In genomic region chr17:8649157-8650118, GRCh38 we compare ENCODE assay signal across 12 cellular contexts. TPM values are rescaled to one million over a fixed set of nuclear protein-coding genes. Genes with fewer than 3 reads are reported as not detected.
DNase-seq lines count a peak whose midpoint lies in the region; TF ChIP-seq lines count a peak whose summit lies in the region.
"Had no signal": no experiment of that assay in that cellular context is flagged by ENCODE, and none has a peak within 500 bp of the region (broad histone marks: within the 10 kb centered on the region; RNA-seq: fewer than 3 reads in every experiment).

No MANE protein-coding gene starts in this region.

- no peak overlapping the region for H3K27ac Mint-ChIP-seq in mesothelial cell of epicardium
- H3K27ac Mint-ChIP-seq: T-helper 1 cell treated with Interleukin-12 subunit alpha and Interleukin-12 subunit beta and Interleukin-4 antibody, amounts not matched to agents 30 μg/mL and 1 μg/mL, for 36 hours had no signal

- H3K27ac ChIP-seq in sigmoid colon (peak overlapping the region in 1 of 4 donors; percentile 47), SJCRH30 (no peak overlapping the region)

- H3K27me3 ChIP-seq in BJ (ENCODE audit: control insufficient read depth, insufficient read depth, low read length) (no peaks in the 10 kb centered on the region), MG63 (no peaks in the 10 kb centered on the region; the same call in 1 of the 2 replicates), sigmoid colon (no peaks in the 10 kb centered on the region), SJCRH30 (no peaks in the 10 kb centered on the region)

- POLR2A ChIA-PET in BJ (lab: Charles Lee): no interaction called here

- TF ChIP-seq CTCF in BJ (IDR thresholded peaks at IDR 0.05; ENCODE audit: insufficient read depth, low read depth, low read length) (no peak), fibroblast of mammary gland (conservative IDR thresholded peaks at IDR 0.05; ENCODE audit: control insufficient read depth, insufficient read depth, low read depth, low read length) (no peak), sigmoid colon (IDR thresholded peaks at IDR 0.05) (no peak), mesothelial cell of epicardium (IDR thresholded peaks at IDR 0.05; ENCODE audit: unreplicated experiment) (no peak)

- DNase-seq in BJ (ENCODE audit: low read depth) (peak; percentile 98), MG63 (peak; percentile 82), fibroblast of mammary gland (ENCODE audit: low read depth) (peak; percentile 98), sigmoid colon (peak; percentile 75), SJCRH30 (no peak), KG1 (lab: John Stamatoyannopoulos, UW) (no peak), mesothelial cell of epicardium (ENCODE audit: low spot score in 2 of 2, unreplicated experiment in 2 of 2) (no peak), occipital lobe (lab: John Stamatoyannopoulos, UW) (no peak)
- DNase-seq: activated CD4-positive, alpha-beta T cell treated with anti-CD3 and anti-CD28 coated beads, Interleukin-2, amount 50 U/mL, for 4 hours; activated gamma-delta T cell; NCI-H446 had no signal

- H3K27me3 Mint-ChIP-seq in mesothelial cell of epicardium (ENCODE audit: low read depth): no peaks in the 10 kb centered on the region

- H3K4me3 ChIP-seq in BJ (ENCODE audit: low read depth, low read length) (no peak overlapping the region), MG63 (no peak overlapping the region), fibroblast of mammary gland (ENCODE audit: control insufficient read depth, low read depth, low read length) (no peak overlapping the region), sigmoid colon (no peak overlapping the region), SJCRH30 (no peak overlapping the region)

- peak in 1 of 4 donors; percentile 42 for TF ChIP-seq EP300 in sigmoid colon (IDR thresholded peaks at IDR 0.05)

- peaks cover 4% of the 10 kb centered on the region for H3K4me1 Mint-ChIP-seq in mesothelial cell of epicardium

- H3K36me3 ChIP-seq in BJ (ENCODE audit: control insufficient read depth, insufficient read depth, low read length) (no peaks in the 10 kb centered on the region), MG63 (no peaks in the 10 kb centered on the region), sigmoid colon (no peaks in the 10 kb centered on the region), SJCRH30 (no peaks in the 10 kb centered on the region)

- CTCF ChIA-PET in BJ (lab: Yijun Ruan, JAX): interaction anchor here (0.5 to 2.9 kb wide), 4 partner anchors 8 to 151 kb away, joined by 3 to 8 read pairs (median 4); no protein-coding TSS in a partner anchor

- peaks cover 7% of the 10 kb centered on the region for H3K9me3 Mint-ChIP-seq in mesothelial cell of epicardium
- H3K9me3 Mint-ChIP-seq: T-helper 1 cell treated with Interleukin-12 subunit alpha and Interleukin-12 subunit beta and Interleukin-4 antibody, amounts not matched to agents 30 μg/mL and 1 μg/mL, for 36 hours had no signal

- 85 to 86% methylated on average over 17 of the region's 17 CpGs for WGBS in sigmoid colon, 2 donors

- no peaks in the 10 kb centered on the region for H3K9me3 ChIP-seq in MG63
- no peaks in the 10 kb centered on the region for H3K9me3 ChIP-seq in sigmoid colon
- no peaks in the 10 kb centered on the region for H3K9me3 ChIP-seq in SJCRH30 (replicated peaks)

- intact Hi-C loops in sigmoid colon (cut with DNase I): no loop called here

- H3K36me3 Mint-ChIP-seq in mesothelial cell of epicardium: no peaks in the 10 kb centered on the region

- H3K4me1 ChIP-seq in sigmoid colon (no peaks in the 10 kb centered on the region), SJCRH30 (no peaks in the 10 kb centered on the region)

- H3K4me3 Mint-ChIP-seq in mesothelial cell of epicardium: no peak overlapping the region
- H3K4me3 Mint-ChIP-seq: T-helper 1 cell treated with Interleukin-12 subunit alpha and Interleukin-12 subunit beta and Interleukin-4 antibody, amounts not matched to agents 30 μg/mL and 1 μg/mL, for 36 hours had no signal

- TF ChIP-seq POLR2A in sigmoid colon (IDR thresholded peaks at IDR 0.05): no peak

RNA-seq across cellular contexts. Expression of gene MYH10, which starts 18.9 kb away (rescaled TPM):
- 46.3 and 62.1 TPM in 2 replicates for polyA plus RNA-seq in BJ (2011; rRNA removed)
- polyA minus RNA-seq in BJ (2011; rRNA and poly(A)+ RNA removed): 60.4 and 66.3 TPM in 2 replicates
- 24.3 and 36.7 TPM in 2 replicates for total RNA-seq in MG63 (2014; rRNA removed; shearing (Covaris generic); ENCODE audit: low replicate concordance)
- 10 to 100 TPM; 22.8 to 34.6 (median 29.0) TPM for total RNA-seq in sigmoid colon
- 1 to 10 TPM in 2 of 3 donors, under 1 TPM in 1; 0.92 to 8.4 (median 7.1) TPM for polyA plus RNA-seq in sigmoid colon
- 76.8 and 78.1 TPM in 2 replicates for total RNA-seq in SJCRH30 (2014; rRNA removed; shearing (Covaris generic))
- 308 to 328 TPM (median 312 TPM) in 3 replicates for total RNA-seq in mesothelial cell of epicardium
- 142 TPM for total RNA-seq in occipital lobe

Comparison
In these comparisons a context has a peak if more than half of its experiments do, and no peak if none do; other contexts are left out.
1. DNase-seq: peak in BJ (single experiment), MG63 (single experiment), fibroblast of mammary gland (single experiment) and sigmoid colon (single experiment); none in SJCRH30 (0 of 2), KG1 (single experiment), mesothelial cell of epicardium (0 of 2) and occipital lobe (single experiment).